In genomic region chr5:140239939-140240700, GRCh38 we compare ENCODE assay signal across 8 cellular contexts.
DNase-seq lines count a peak whose midpoint lies in the region; ATAC-seq, FAIRE-seq and TF ChIP-seq lines count a peak whose summit lies in the region.

No MANE protein-coding gene starts in this region.

- TF ChIP-seq EP300 in H1 (IDR thresholded peaks at IDR 0.05; ENCODE audit: borderline replicate concordance in 1 of 2, low read depth in 2 of 2, low read length in 2 of 2), result no peak

- FAIRE-seq in H1 (lab: Jason Lieb, UNC), result peak; percentile 82

- no peak overlapping the region for H3K4me2 ChIP-seq in H1 (ENCODE audit: insufficient read depth in 1 of 2, low read depth in 2 of 2, low read length in 2 of 2)

- H3K27ac ChIP-seq in C4-2B, result no peak overlapping the region
- H3K27ac ChIP-seq in H1 (ENCODE audit: low read depth, low read length), result no peak overlapping the region

- peak; percentile 67 for DNase-seq in GM20000 (ENCODE audit: low spot score)
- DNase-seq in NCI-H2029 (lab: John Stamatoyannopoulos, UW), result peak; percentile 25
- peak; percentile 83 for DNase-seq in activated CD8-positive, alpha-beta T cell treated with anti-CD3 and anti-CD28 coated beads for 36 hours
- DNase-seq in H1 (ENCODE audit: low read depth in 1 of 2, low spot score in 2 of 2), result peak; percentile 67 to 86
- DNase-seq in midbrain (lab: John Stamatoyannopoulos, UW), result peak; percentile 46
- peak; percentile 80 for DNase-seq in stimulated activated CD8-positive, alpha-beta memory T cell treated with anti-CD3 and anti-CD28 coated beads, Interleukin-4, amount 100 ng/mL, for 48 hours

- H4K8ac ChIP-seq in H1 (ENCODE audit: extremely low read depth, insufficient read depth, low read length), result no peak overlapping the region

- peaks cover 4% of the 10 kb centered on the region for H3K4me1 Mint-ChIP-seq in activated CD8-positive, alpha-beta T cell treated with anti-CD3 and anti-CD28 coated beads for 36 hours (ENCODE audit: low read depth)

- WGBS in H1 (ENCODE audit: extremely low coverage in 1 of 2, insufficient coverage in 1 of 2, insufficient read length in 1 of 2, insufficient replicate concordance in 2 of 2, low coverage in 1 of 2, low lambda C conversion rate in 2 of 2, missing lambda C conversion rate in 1 of 2), 2 experiments, result 49% methylated on average over 11 of the region's 11 CpGs; no CpG with 5 or more reads in 1 of the 2 experiments

- no peak overlapping the region for H2BK20ac ChIP-seq in H1 (ENCODE audit: low read length)

- H2BK120ac ChIP-seq in H1 (replicated peaks; ENCODE audit: low read depth, low read length), result no peak overlapping the region

- H4K5ac ChIP-seq in H1 (ENCODE audit: insufficient read length, low read depth, low read length), result no peak overlapping the region

- no peaks in the 10 kb centered on the region for H3K9me3 Mint-ChIP-seq in activated CD8-positive, alpha-beta T cell treated with anti-CD3 and anti-CD28 coated beads for 36 hours

- H3K36me3 Mint-ChIP-seq in activated CD8-positive, alpha-beta T cell treated with anti-CD3 and anti-CD28 coated beads for 36 hours (ENCODE audit: low read depth), result peaks cover 1% of the 10 kb centered on the region

- H3K27me3 Mint-ChIP-seq in activated CD8-positive, alpha-beta T cell treated with anti-CD3 and anti-CD28 coated beads for 36 hours, result no peaks in the 10 kb centered on the region

- H3K4me3 Mint-ChIP-seq in activated CD8-positive, alpha-beta T cell treated with anti-CD3 and anti-CD28 coated beads for 36 hours, result no peak overlapping the region

- no peaks in the 10 kb centered on the region for H3K9me3 ChIP-seq in H1 (ENCODE audit: insufficient read depth in 2 of 2, low read depth in 1 of 2, low read length in 1 of 2)

- no peaks in the 10 kb centered on the region for H3K27me3 ChIP-seq in H1 (replicated peaks in 1 of 4; ENCODE audit: control insufficient read depth in 3 of 4, extremely low read depth in 1 of 4, insufficient read depth in 3 of 4, low read length in 3 of 4)

- H3K23ac ChIP-seq in H1 (ENCODE audit: insufficient read length), result no peak overlapping the region

- no peaks in the 10 kb centered on the region for H3K36me3 ChIP-seq in H1 (ENCODE audit: control insufficient read depth in 2 of 4, insufficient read depth in 4 of 4, low read length in 3 of 4)

- peak; percentile 86 for ATAC-seq in activated CD8-positive, alpha-beta T cell treated with anti-CD3 and anti-CD28 coated beads for 36 hours
- no peak for ATAC-seq in HG03108 (IDR thresholded peaks at IDR 0.05; ENCODE audit: unreplicated experiment)

- no peaks in the 10 kb centered on the region for H3K23me2 ChIP-seq in H1 (ENCODE audit: low read depth, low read length)

- no peak overlapping the region for H3K18ac ChIP-seq in H1 (ENCODE audit: extremely low read depth, low read length)

- no peak overlapping the region for H3K4ac ChIP-seq in H1 (replicated peaks; ENCODE audit: insufficient read length, low read depth, low read length)

- no peak overlapping the region for H4K91ac ChIP-seq in H1 (replicated peaks; ENCODE audit: insufficient read length, low read length)

- no peaks in the 10 kb centered on the region for H3K79me2 ChIP-seq in H1 (ENCODE audit: control insufficient read depth in 1 of 2, insufficient read depth in 2 of 2, low read length in 2 of 2)

- no peak overlapping the region for H3K14ac ChIP-seq in H1 (ENCODE audit: insufficient read length)

- no peak overlapping the region for H3K56ac ChIP-seq in H1 (replicated peaks; ENCODE audit: insufficient read length, low read depth, low read length)

- CTCF ChIA-PET in activated CD8-positive, alpha-beta T cell treated with anti-CD3 and anti-CD28 coated beads for 36 hours (lab: Charles Lee), result interaction anchor here (0.9 to 26.2 kb wide), 34 partner anchors 7 to 482 kb away, joined by 3 to 874 read pairs (median 4); partner anchors contain the start of genes CYSTM1, HARS1, HARS2 and HBEGF
- CTCF ChIA-PET in H1 (lab: Charles Lee; ENCODE audit: partially characterized antibody), result interaction anchor here (0.7 to 25.9 kb wide), 31 partner anchors 11 to 272 kb away, joined by 3 to 676 read pairs (median 5); partner anchors contain the start of genes HBEGF, PFDN1 and SLC4A9

- peak overlapping the region; percentile 5 for H3K27ac Mint-ChIP-seq in activated CD8-positive, alpha-beta T cell treated with anti-CD3 and anti-CD28 coated beads for 36 hours

- no peak for TF ChIP-seq POLR2A in H1 (IDR thresholded peaks at IDR 0.05; ENCODE audit: control extremely low read depth in 1 of 2, low read depth in 2 of 2, low read length in 2 of 2)

- TF ChIP-seq CTCF in C4-2B (conservative IDR thresholded peaks at IDR 0.05) (peak; percentile 87), GM20000 (IDR thresholded peaks at IDR 0.05; ENCODE audit: extremely low read depth, missing control alignments) (peak; percentile 50), H1 (IDR thresholded peaks at IDR 0.05; ENCODE audit: control extremely low read depth in 1 of 3, insufficient read depth in 1 of 3, low read depth in 1 of 3, low read length in 3 of 3) (peak in 2 of 3 experiments; percentile 81 to 82; a peak in 3 of 4 replicates)
- peak; percentile 71 for TF ChIP-seq CTCF in activated CD8-positive, alpha-beta T cell treated with anti-CD3 and anti-CD28 coated beads for 36 hours (IDR thresholded peaks at IDR 0.05)

- H2AFZ ChIP-seq in H1 (ENCODE audit: low read length), result no peak overlapping the region

- H3K79me1 ChIP-seq in H1 (ENCODE audit: low read depth, low read length), result no peaks in the 10 kb centered on the region; the same call in 1 of the 2 replicates

- no peak overlapping the region for H3K4me3 ChIP-seq in H1 (ENCODE audit: extremely low read depth in 1 of 4, insufficient read depth in 2 of 4, low read depth in 3 of 4, low read length in 4 of 4)

- H2BK12ac ChIP-seq in H1 (ENCODE audit: low read depth, low read length), result no peak overlapping the region

- intact Hi-C loops in activated CD8-positive, alpha-beta T cell treated with anti-CD3 and anti-CD28 coated beads for 36 hours (cut with micrococcal nuclease), result no loop called here

- H4K20me1 ChIP-seq in H1 (replicated peaks in 1 of 2; ENCODE audit: control insufficient read depth in 1 of 2, insufficient read depth in 2 of 2, low read length in 2 of 2), result peaks cover 0 to 4% of the 10 kb centered on the region in 2 experiments

- H2BK15ac ChIP-seq in H1 (ENCODE audit: low read length), result no peak overlapping the region

- POLR2A ChIA-PET in activated CD8-positive, alpha-beta T cell treated with anti-CD3 and anti-CD28 coated beads for 36 hours (lab: Charles Lee), result interaction anchor here (0.9 to 1.3 kb wide), 2 partner anchors 112 to 116 kb away, joined by 3 read pairs; no protein-coding TSS in a partner anchor
- POLR2A ChIA-PET in H1 (lab: Charles Lee; ENCODE audit: partially characterized antibody), result interaction anchor here (0.6 to 8.0 kb wide), 4 partner anchors 11 to 120 kb away, joined by 3 to 64 read pairs (median 6); partner anchors contain the start of gene HBEGF

- peak; percentile 72 to 78 for TF ChIP-seq RAD21 in H1 (IDR thresholded peaks at IDR 0.05 in 1 of 2, conservative IDR thresholded peaks at IDR 0.05 in 1 of 2; ENCODE audit: low read depth in 2 of 2, low read length in 2 of 2)

- no peak overlapping the region for H2AK5ac ChIP-seq in H1 (ENCODE audit: low read depth, low read length)

- H3K9ac ChIP-seq in H1 (replicated peaks in 1 of 4; ENCODE audit: extremely low read depth in 1 of 4, low read depth in 3 of 4, low read length in 3 of 4), result no peak overlapping the region

- no peak overlapping the region for H2BK5ac ChIP-seq in H1 (ENCODE audit: low read depth, low read length)

- H3K4me1 ChIP-seq in H1 (replicated peaks in 1 of 4; ENCODE audit: control insufficient read depth in 3 of 4, insufficient read depth in 4 of 4, low read length in 3 of 4), result peaks cover 3 to 13% (median 9%) of the 10 kb centered on the region in 4 experiments; a peak in 6 of 7 replicates

TF ChIP-seq in H1, 55 proteins besides CTCF, POLR2A, EP300 and RAD21:
- TF ChIP-seq CREB1 (IDR thresholded peaks at IDR 0.05) (0 out of 2 replicates have a peak, but pooled peaks have one; percentile 21), TEAD4 (IDR thresholded peaks at IDR 0.05; ENCODE audit: low read depth, low read length) (no peak)

Comparison
In these comparisons a context has a peak if more than half of its experiments do, and no peak if none do; other contexts are left out.
1. DNase-seq: peak in every context shown above with its lines; median percentile 83 in activated CD8-positive, alpha-beta T cell treated with anti-CD3 and anti-CD28 coated beads for 36 hours; 80 in stimulated activated CD8-positive, alpha-beta memory T cell treated with anti-CD3 and anti-CD28 coated beads, Interleukin-4, amount 100 ng/mL, for 48 hours; 76 in H1; 67 in GM20000; 46 in midbrain; 25 in NCI-H2029.